ENCODE assay signal across 11 cellular contexts in genomic region chr4:140158234-140159030, GRCh38. TPM values are rescaled to one million over a fixed set of nuclear protein-coding genes. Genes with fewer than 3 reads are reported as not detected.
DNase-seq lines count a peak whose midpoint lies in the region; ATAC-seq and TF ChIP-seq lines count a peak whose summit lies in the region.
"Had no signal": no experiment of that assay in that cellular context is flagged by ENCODE, and none has a peak within 500 bp of the region (broad histone marks: within the 10 kb centered on the region; RNA-seq: fewer than 3 reads in every experiment).

No MANE protein-coding gene starts in this region.

- H4K20me1 ChIP-seq in osteoblast (ENCODE audit: insufficient read depth, low read length): no peaks in the 10 kb centered on the region

- peaks cover 18% of the 10 kb centered on the region for H3K4me1 ChIP-seq in body of pancreas
- H3K4me1 ChIP-seq in osteoblast (ENCODE audit: insufficient read depth, low read length): peaks cover 9% of the 10 kb centered on the region
- H3K4me1 ChIP-seq in testis: peaks cover 14% of the 10 kb centered on the region

- intact Hi-C loops in body of pancreas (cut with DNase I): no loop called here
- intact Hi-C loops in testis (cut with DNase I; ENCODE audit: low total_unique reads): no loop called here

- no peak overlapping the region for H3K4me3 ChIP-seq in body of pancreas
- H3K4me3 ChIP-seq in osteoblast (ENCODE audit: insufficient read depth, low read length): no peak overlapping the region
- no peak overlapping the region for H3K4me3 ChIP-seq in testis

- H3K9me3 ChIP-seq in body of pancreas (no peaks in the 10 kb centered on the region), osteoblast (ENCODE audit: low read depth, low read length) (no peaks in the 10 kb centered on the region), testis (no peaks in the 10 kb centered on the region)

- H3K4me2 ChIP-seq in osteoblast (ENCODE audit: insufficient read depth, low read length): no peak overlapping the region

- ATAC-seq in body of pancreas (no peak), HG02678 (IDR thresholded peaks at IDR 0.05; ENCODE audit: unreplicated experiment) (no peak), HG02852 (IDR thresholded peaks at IDR 0.05; ENCODE audit: unreplicated experiment) (no peak)

- no peaks in the 10 kb centered on the region for H3K36me3 ChIP-seq in body of pancreas (replicated peaks in 1 of 2; ENCODE audit: insufficient read depth in 1 of 2, low read depth in 2 of 2)
- H3K36me3 ChIP-seq in osteoblast (ENCODE audit: insufficient read depth, low read length): no peaks in the 10 kb centered on the region
- H3K36me3 ChIP-seq in testis (ENCODE audit: low read depth, missing control alignments): no peaks in the 10 kb centered on the region

- no peak for TF ChIP-seq POLR2A in body of pancreas (IDR thresholded peaks at IDR 0.05)
- TF ChIP-seq POLR2A in testis (IDR thresholded peaks at IDR 0.05): no peak

- TF ChIP-seq CTCF in body of pancreas (IDR thresholded peaks at IDR 0.05) (no peak), osteoblast (IDR thresholded peaks at IDR 0.05; ENCODE audit: extremely low read depth, low read depth, low read length) (no peak), testis (IDR thresholded peaks at IDR 0.05) (no peak)

- 20 to 26% methylated on average over 5 of the region's 5 CpGs for WGBS in body of pancreas, 2 donors
- 43 to 53% methylated on average over 5 of the region's 5 CpGs for WGBS in testis, 2 donors

- peak overlapping the region; percentile 7 for H2AFZ ChIP-seq in osteoblast (ENCODE audit: low read length)

- DNase-seq in EH (ENCODE audit: low read depth): peak; percentile 30
- DNase-seq in NCI-H2107 treated with DMSO at 0.1 percent for 48 hours (lab: John Stamatoyannopoulos, UW; ENCODE audit: unreplicated experiment): peak; percentile 32
- peak; percentile 54 to 83 (median 71) for DNase-seq in body of pancreas
- no peak for DNase-seq in osteoblast (ENCODE audit: insufficient read length, low spot score, missing footprints)
- DNase-seq in NCI-H510A (lab: John Stamatoyannopoulos, UW): no peak
- no peak for DNase-seq in testis
- DNase-seq: activated T-cell treated with anti-CD3 and anti-CD28 coated beads for 4 hours; kidney; stimulated activated naive CD4-positive, alpha-beta T cell had no signal

- H3K27me3 ChIP-seq in body of pancreas (no peaks in the 10 kb centered on the region), osteoblast (ENCODE audit: insufficient read depth, low read length) (no peaks in the 10 kb centered on the region), testis (no peaks in the 10 kb centered on the region)

- H3K27ac ChIP-seq in body of pancreas: peak overlapping the region in 3 of 4 donors; percentile 26 to 67 (median 56)
- H3K27ac ChIP-seq in osteoblast (ENCODE audit: low read depth, low read length): no peak overlapping the region
- peak overlapping the region in 1 of 2 donors; percentile 60 for H3K27ac ChIP-seq in testis

- H3K79me2 ChIP-seq in osteoblast (ENCODE audit: insufficient read depth, low read length): no peaks in the 10 kb centered on the region

RNA-seq across cellular contexts. Expression of gene MAML3, which starts 4.4 kb away (rescaled TPM):
- total RNA-seq in body of pancreas (10 to 100 TPM; 11.2 to 11.4 TPM), osteoblast (0.59 and 0.72 TPM in 2 replicates), testis (10 to 100 TPM; 18.8 to 21.2 TPM)
- polyA plus RNA-seq in testis (ENCODE audit: insufficient read depth, low read depth, low replicate concordance): 7.6 TPM

Comparison
In these comparisons a context has a peak if more than half of its experiments do, and no peak if none do; other contexts are left out.
1. DNase-seq: peak in EH (single experiment), NCI-H2107 treated with DMSO at 0.1 percent for 48 hours (single experiment) and body of pancreas (4 of 4); none in osteoblast (single experiment), NCI-H510A (single experiment) and testis (single experiment).